ENCODE assay signal across 8 cellular contexts in the genomic region with DNA sequence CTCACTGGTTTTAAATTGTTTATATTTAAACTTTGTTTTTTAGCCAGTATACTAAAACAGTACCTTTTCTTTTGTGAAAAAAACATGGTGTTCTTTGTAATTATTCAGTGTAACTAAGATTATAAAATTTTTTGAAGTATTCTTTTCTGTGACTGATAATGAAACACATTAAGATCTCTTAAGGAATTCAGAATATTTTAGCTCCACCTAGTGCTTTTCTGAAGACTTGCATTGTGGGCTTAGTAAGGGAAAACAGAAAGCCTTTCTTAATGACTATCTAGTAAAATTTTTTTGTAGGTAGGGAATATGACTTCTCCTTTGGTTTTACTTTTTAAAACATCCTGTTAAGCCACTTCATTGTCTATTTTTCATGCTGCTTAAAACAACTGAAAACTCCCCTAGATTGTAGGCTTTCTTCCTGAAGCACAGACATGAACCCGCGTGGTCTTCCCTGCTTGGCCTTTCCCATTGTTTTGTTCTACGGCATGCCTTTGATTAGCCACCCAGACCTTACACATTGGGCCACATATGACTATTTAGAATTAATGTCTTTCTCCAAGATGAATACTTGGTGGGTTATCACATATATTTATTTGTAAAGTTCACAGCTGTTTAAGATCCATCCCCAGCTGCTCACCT.
A peak's percentile ranks its signal among the peaks of the same experiment; 100 is the strongest.
DNase-seq lines count a peak whose midpoint lies in the region; ATAC-seq, FAIRE-seq and TF ChIP-seq lines count a peak whose summit lies in the region.

No MANE protein-coding gene starts in this region.

- no peak overlapping the region for H2AFZ ChIP-seq in OCI-LY7 (ENCODE audit: low read length)

- CTCF ChIA-PET in OCI-LY7 (lab: Charles Lee; ENCODE audit: unreplicated experiment): no interaction called here

- H3K9me2 ChIP-seq in OCI-LY7 (ENCODE audit: insufficient read depth, low read length): no peaks in the 10 kb centered on the region

- FAIRE-seq in endometrium (lab: Jason Lieb, UNC): peak; percentile 97

- H3K27ac ChIP-seq in OCI-LY7 (ENCODE audit: low read depth, low read length, poor library complexity, severe bottlenecking): no peak overlapping the region

- DNase-seq in GM03348 (ENCODE audit: low spot score) (peak; percentile 56), OCI-LY7 (ENCODE audit: low spot score) (peak; percentile 41), NCI-H1930 (lab: John Stamatoyannopoulos, UW) (no peak)

- no peaks in the 10 kb centered on the region for H3K79me2 ChIP-seq in OCI-LY7 (ENCODE audit: insufficient read depth, low read depth, low read length)

- no peaks in the 10 kb centered on the region for H3K9me3 ChIP-seq in OCI-LY7 (ENCODE audit: low read length)

- no peaks in the 10 kb centered on the region for H4K20me1 ChIP-seq in OCI-LY7 (ENCODE audit: insufficient read depth, low read length)

- BruUV-seq in OCI-LY7 (replicated peaks; lab: Mats Ljungman, UMichigan): no TSS peak

- no peaks in the 10 kb centered on the region for H3K4me1 ChIP-seq in OCI-LY7 (ENCODE audit: insufficient read depth, low read length, poor library complexity, severe bottlenecking)

- POLR2A ChIA-PET in OCI-LY7 (lab: Charles Lee): no interaction called here

- peak; percentile 54 for ATAC-seq in HG03135 (IDR thresholded peaks at IDR 0.05; ENCODE audit: unreplicated experiment)
- no peak for ATAC-seq in activated CD4-positive, CD25-positive, alpha-beta regulatory T cell treated with anti-CD3 and anti-CD28 coated beads, Interleukin-2, amount 50 U/mL, for 24 hours
- no peak for ATAC-seq in HG02885 (IDR thresholded peaks at IDR 0.05; ENCODE audit: poor library complexity, unreplicated experiment)

- H3K4me1 Mint-ChIP-seq in nephron: no peaks in the 10 kb centered on the region

- no peak overlapping the region for H3K4me2 ChIP-seq in OCI-LY7 (ENCODE audit: low read length)

- H3K36me3 ChIP-seq in OCI-LY7 (ENCODE audit: insufficient read depth, low read length): peaks cover 5% of the 10 kb centered on the region; the same call in 1 of the 2 replicates

- intact Hi-C loops in OCI-LY7 (cut with micrococcal nuclease; ENCODE audit: unreplicated experiment): loop anchor here (5.0 kb wide), 1 partner anchor 416 kb away; no protein-coding TSS in a partner anchor

- H3K9me3 Mint-ChIP-seq in nephron: no peaks in the 10 kb centered on the region

- TF ChIP-seq CTCF in OCI-LY7 (conservative IDR thresholded peaks at IDR 0.05; ENCODE audit: low read length) (peak; percentile 89), nephron (IDR thresholded peaks at IDR 0.05; ENCODE audit: unreplicated experiment in 3 of 3) (peak; percentile 84 to 91 (median 89))

- H3K27me3 Mint-ChIP-seq in nephron (ENCODE audit: low read depth): no peaks in the 10 kb centered on the region

- peaks cover 15% of the 10 kb centered on the region for H3K36me3 Mint-ChIP-seq in nephron (ENCODE audit: low read depth)

- H3K27ac Mint-ChIP-seq in nephron: no peak overlapping the region

- H3K4me3 Mint-ChIP-seq in nephron: no peak overlapping the region

- H3K4me3 ChIP-seq in OCI-LY7 (ENCODE audit: low read depth, low read length, poor library complexity, severe bottlenecking): no peak overlapping the region

Comparison
In these comparisons a context has a peak if more than half of its experiments do, and no peak if none do; other contexts are left out.
1. DNase-seq: peak in GM03348 (single experiment) and OCI-LY7 (single experiment); none in NCI-H1930 (0 of 2).